16 cellular contexts compared by ENCODE assay signal in the genomic region with DNA sequence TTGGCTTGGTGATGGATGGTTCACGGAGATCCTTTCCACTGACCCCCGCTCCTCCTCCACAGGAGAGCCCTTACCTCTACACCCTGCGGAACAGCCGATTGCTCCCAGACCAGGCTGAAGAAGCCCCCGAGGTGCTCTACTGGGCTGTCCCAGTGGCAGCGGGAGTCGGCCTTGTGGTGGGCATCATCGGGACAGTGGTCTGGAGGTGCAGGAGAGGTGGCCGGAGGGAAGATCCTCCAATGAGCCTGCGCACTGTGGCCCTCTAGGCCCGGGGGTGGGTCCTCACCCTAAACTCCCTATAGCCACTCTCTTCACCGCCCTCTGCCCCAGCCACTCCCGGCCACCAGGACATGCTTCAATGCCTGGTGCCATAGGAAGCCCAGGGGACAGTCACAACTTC.
DNase-seq lines count a peak whose midpoint lies in the region; ATAC-seq and TF ChIP-seq lines count a peak whose summit lies in the region.
"Had no signal": no experiment of that assay in that cellular context is flagged by ENCODE, and none has a peak within 500 bp of the region (broad histone marks: within the 10 kb centered on the region; RNA-seq: fewer than 3 reads in every experiment).

No MANE protein-coding gene starts in this region.

- TF ChIP-seq POLR2A in prostate gland (IDR thresholded peaks at IDR 0.05) = no peak

- peak overlapping the region; percentile 60 to 74 for H3K27ac ChIP-seq in right atrium auricular region
- peak overlapping the region; percentile 94 for H3K27ac ChIP-seq in foreskin keratinocyte
- peak overlapping the region; percentile 48 to 53 for H3K27ac ChIP-seq in prostate gland
- peak overlapping the region; percentile 67 to 96 for H3K27ac ChIP-seq in aorta (ENCODE audit: low read depth in 1 of 2, low read length in 2 of 2)

- WGBS in prostate gland = 94% methylated on average over 13 of the region's 13 CpGs
- WGBS in aorta, 2 donors = 98% methylated on average over 13 of the region's 13 CpGs

- H3K4me3 ChIP-seq in right atrium auricular region = no peak overlapping the region
- no peak overlapping the region for H3K4me3 ChIP-seq in prostate gland
- H3K4me3 ChIP-seq in aorta (ENCODE audit: low read length in 2 of 2) = no peak overlapping the region

- no peak for DNase-seq in right atrium auricular region (ENCODE audit: low spot score)
- DNase-seq in Right ventricle myocardium inferior (ENCODE audit: missing footprints) = no peak
- DNase-seq in foreskin keratinocyte = no peak
- DNase-seq in prostate gland (ENCODE audit: low spot score) = no peak
- peak; percentile 46 to 59 for DNase-seq in aorta
- DNase-seq in cortex of kidney (lab: John Stamatoyannopoulos, UW) = no peak
- no peak for DNase-seq in stimulated activated CD4-positive, alpha-beta T cell treated with anti-CD3 and anti-CD28 coated beads, Interleukin-1b, Interleukin-23, amount 100 ng/mL, for 48 hours
- DNase-seq: C1 segment of cervical spinal cord, DMS153, HFFc6, Karpas-422, NCI-H1417, NCI-H1930, NCI-H2171 treated with DMSO at 0.1 percent for 48 hours, NCI-H510A had no signal

- H3K9me3 ChIP-seq in right atrium auricular region = no peaks in the 10 kb centered on the region
- no peaks in the 10 kb centered on the region for H3K9me3 ChIP-seq in prostate gland
- H3K9me3 ChIP-seq in aorta (ENCODE audit: control insufficient read depth, low read length) = no peaks in the 10 kb centered on the region

- no peaks in the 10 kb centered on the region for H3K36me3 ChIP-seq in right atrium auricular region
- H3K36me3 ChIP-seq in prostate gland = no peaks in the 10 kb centered on the region
- H3K36me3 ChIP-seq in aorta (ENCODE audit: control insufficient read depth in 1 of 2, insufficient read depth in 2 of 2, low read length in 1 of 2) = no peaks in the 10 kb centered on the region

- no peaks in the 10 kb centered on the region for H3K27me3 ChIP-seq in right atrium auricular region
- no peaks in the 10 kb centered on the region for H3K27me3 ChIP-seq in foreskin keratinocyte
- no peaks in the 10 kb centered on the region for H3K27me3 ChIP-seq in prostate gland (replicated peaks; ENCODE audit: insufficient read depth)
- no peaks in the 10 kb centered on the region for H3K27me3 ChIP-seq in aorta (ENCODE audit: control insufficient read depth in 1 of 2, insufficient read depth in 2 of 2, low read length in 1 of 2)

- ATAC-seq in Right ventricle myocardium inferior = no peak
- no peak for ATAC-seq in foreskin keratinocyte
- ATAC-seq in aorta (ENCODE audit: low FRiP score) = no peak
- ATAC-seq in HG02588 (IDR thresholded peaks at IDR 0.05; ENCODE audit: unreplicated experiment) = no peak

- H3K4me1 ChIP-seq in right atrium auricular region (peaks cover 0 to 14% of the 10 kb centered on the region in 2 donors), foreskin keratinocyte (peaks cover 18% of the 10 kb centered on the region), prostate gland (replicated peaks) (no peaks in the 10 kb centered on the region), aorta (ENCODE audit: control insufficient read depth in 1 of 2, insufficient read depth in 2 of 2, low read length in 2 of 2) (peaks cover 6 to 14% of the 10 kb centered on the region in 2 donors)

- TF ChIP-seq CTCF in right atrium auricular region (IDR thresholded peaks at IDR 0.05) (no peak), foreskin keratinocyte (conservative IDR thresholded peaks at IDR 0.05) (no peak), prostate gland (IDR thresholded peaks at IDR 0.05) (no peak)

- intact Hi-C loops in Right ventricle myocardium inferior (cut with DNase I) = no loop called here
- intact Hi-C loops in prostate gland (cut with DNase I) = loop anchor here (5.0 kb wide), 1 partner anchor 35 kb away; no protein-coding TSS in a partner anchor
- intact Hi-C loops in aorta (cut with DNase I) = loop anchor here in 1 of 2 donors (5.0 kb wide), 1 partner anchor 45 kb away; no protein-coding TSS in a partner anchor

Comparison
In these comparisons a context has a peak if more than half of its experiments do, and no peak if none do; other contexts are left out.
1. DNase-seq: peak in aorta (2 of 2); none in right atrium auricular region (single experiment), Right ventricle myocardium inferior (single experiment), foreskin keratinocyte (0 of 2), prostate gland (single experiment), cortex of kidney (single experiment) and stimulated activated CD4-positive, alpha-beta T cell treated with anti-CD3 and anti-CD28 coated beads, Interleukin-1b, Interleukin-23, amount 100 ng/mL, for 48 hours (single experiment).
2. Peak in every context shown above with its lines, with median percentiles within 50 percentile points of each other: H3K27ac ChIP-seq.